ENCODE assay signal across 10 cellular contexts in the genomic region with DNA sequence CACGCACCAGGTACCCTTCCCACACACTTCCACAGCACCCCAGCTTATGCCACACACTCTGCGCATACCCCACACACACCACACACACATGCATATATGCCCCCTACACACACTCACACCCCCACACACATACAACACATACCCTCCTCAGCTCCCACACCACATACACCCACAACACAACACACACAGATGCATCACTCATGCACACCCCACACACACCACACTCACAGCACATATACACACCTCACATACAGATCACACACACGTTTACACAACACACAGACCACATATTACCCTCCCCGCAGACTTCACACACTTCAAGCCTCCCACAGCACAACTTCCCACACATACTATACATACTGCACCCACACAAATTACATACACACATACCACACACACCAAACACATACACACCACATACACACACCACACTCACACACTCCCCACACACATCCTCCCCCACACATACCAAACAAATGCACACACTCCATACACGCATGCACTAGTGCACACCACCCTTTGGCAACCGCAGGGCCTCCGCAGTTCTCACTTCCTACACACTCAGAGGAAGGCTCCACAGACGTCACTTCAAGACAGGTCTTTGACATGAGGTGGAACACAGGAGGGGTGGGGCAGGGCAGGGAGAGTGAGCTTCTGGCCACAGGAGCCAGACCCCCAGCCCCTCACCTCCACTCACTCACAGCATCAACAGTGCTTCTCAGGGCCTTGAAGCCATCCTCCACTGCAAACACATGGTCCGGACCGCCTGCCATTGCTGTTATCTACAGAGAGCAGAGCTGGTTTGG. TPM values are rescaled to one million over a fixed set of nuclear protein-coding genes. Genes with fewer than 3 reads are reported as not detected.
DNase-seq lines count a peak whose midpoint lies in the region; ATAC-seq and TF ChIP-seq lines count a peak whose summit lies in the region.
"Had no signal": no experiment of that assay in that cellular context is flagged by ENCODE, and none has a peak within 500 bp of the region (broad histone marks: within the 10 kb centered on the region; RNA-seq: fewer than 3 reads in every experiment).

No MANE protein-coding gene starts in this region.

- no peaks in the 10 kb centered on the region for H3K9me2 ChIP-seq in MM.1S (replicated peaks; ENCODE audit: insufficient read depth, low read length)

- no peak overlapping the region for H3K27ac Mint-ChIP-seq in activated T-helper 1 cell treated with anti-CD3 and anti-CD28 coated beads, Interleukin-12 subunit alpha, Interleukin-12 subunit beta, Interleukin-2, Interleukin-4 antibody, amounts not matched to agents 30 ng/mL and 10 ng/mL and 1 ng/mL, durations not matched to agents 14 hours and 24 hours and 36 hours
- H3K27ac Mint-ChIP-seq in WTC11 (no peak overlapping the region), neural progenitor cell (no peak overlapping the region)

- no peak overlapping the region for H2AFZ ChIP-seq in MM.1S (ENCODE audit: low read length)
- no peak overlapping the region for H2AFZ ChIP-seq in neural progenitor cell (replicated peaks)

- H3K27me3 Mint-ChIP-seq in activated T-helper 1 cell treated with anti-CD3 and anti-CD28 coated beads, Interleukin-12 subunit alpha, Interleukin-12 subunit beta, Interleukin-2, Interleukin-4 antibody, amounts not matched to agents 30 ng/mL and 10 ng/mL and 1 ng/mL, durations not matched to agents 14 hours and 24 hours and 36 hours (ENCODE audit: insufficient read depth), result no peaks in the 10 kb centered on the region
- H3K27me3 Mint-ChIP-seq in WTC11 (ENCODE audit: low read depth) (no peaks in the 10 kb centered on the region), neural progenitor cell (ENCODE audit: insufficient read depth, low read depth) (peaks cover 6% of the 10 kb centered on the region)

- TF ChIP-seq CTCF in MM.1S (IDR thresholded peaks at IDR 0.05; ENCODE audit: low read length) (no peak), WTC11 (IDR thresholded peaks at IDR 0.05) (no peak), psoas muscle (IDR thresholded peaks at IDR 0.05) (no peak), neural progenitor cell (IDR thresholded peaks at IDR 0.05) (no peak)

- H3K4me3 Mint-ChIP-seq in activated T-helper 1 cell treated with anti-CD3 and anti-CD28 coated beads, Interleukin-12 subunit alpha, Interleukin-12 subunit beta, Interleukin-2, Interleukin-4 antibody, amounts not matched to agents 30 ng/mL and 10 ng/mL and 1 ng/mL, durations not matched to agents 14 hours and 24 hours and 36 hours, result no peak overlapping the region
- H3K4me3 Mint-ChIP-seq in WTC11 (no peak overlapping the region), neural progenitor cell (no peak overlapping the region)

- H3K4me1 Mint-ChIP-seq in activated T-helper 1 cell treated with anti-CD3 and anti-CD28 coated beads, Interleukin-12 subunit alpha, Interleukin-12 subunit beta, Interleukin-2, Interleukin-4 antibody, amounts not matched to agents 30 ng/mL and 10 ng/mL and 1 ng/mL, durations not matched to agents 14 hours and 24 hours and 36 hours (ENCODE audit: low read depth), result peaks cover 26% of the 10 kb centered on the region
- H3K4me1 Mint-ChIP-seq in WTC11, result no peaks in the 10 kb centered on the region
- H3K4me1 Mint-ChIP-seq in neural progenitor cell, result peaks cover 2% of the 10 kb centered on the region

- H3K9ac ChIP-seq in MM.1S (ENCODE audit: low read length) (no peak overlapping the region), neural progenitor cell (no peak overlapping the region)

- H3F3A ChIP-seq in MM.1S (ENCODE audit: insufficient read depth, low read length) (no peaks in the 10 kb centered on the region), neural progenitor cell (ENCODE audit: low read depth) (no peaks in the 10 kb centered on the region)

- intact Hi-C loops in activated T-helper 1 cell treated with anti-CD3 and anti-CD28 coated beads, Interleukin-12 subunit alpha, Interleukin-12 subunit beta, Interleukin-2, Interleukin-4 antibody, amounts not matched to agents 30 ng/mL and 10 ng/mL and 1 ng/mL, durations not matched to agents 14 hours and 24 hours and 36 hours (cut with micrococcal nuclease), result loop anchor here (1.0 to 5.0 kb wide), 2 partner anchors 16 to 246 kb away; no protein-coding TSS in a partner anchor
- intact Hi-C loops in psoas muscle (cut with DNase I), result no loop called here

- H3K4me2 ChIP-seq in MM.1S (ENCODE audit: low read depth, low read length) (no peak overlapping the region), neural progenitor cell (no peak overlapping the region)

- H3K79me2 ChIP-seq in MM.1S (ENCODE audit: low read length) (no peaks in the 10 kb centered on the region), neural progenitor cell (ENCODE audit: low read depth) (no peaks in the 10 kb centered on the region)

- H3K27me3 ChIP-seq in MM.1S (replicated peaks; ENCODE audit: insufficient read depth, low read length) (no peaks in the 10 kb centered on the region), psoas muscle (ENCODE audit: insufficient read depth in 3 of 3, low read length in 2 of 3) (no peaks in the 10 kb centered on the region), neural progenitor cell (no peaks in the 10 kb centered on the region)

- DNase-seq in GM19240 (ENCODE audit: insufficient read length, low spot score) (peak; percentile 39), MM.1S (no peak), WTC11 (ENCODE audit: low spot score) (no peak), psoas muscle (no peak), neural progenitor cell (ENCODE audit: low spot score) (no peak)
- DNase-seq in activated T-helper 1 cell treated with anti-CD3 and anti-CD28 coated beads, Interleukin-12 subunit alpha, Interleukin-12 subunit beta, Interleukin-2, Interleukin-4 antibody, amounts not matched to agents 30 ng/mL and 10 ng/mL and 1 ng/mL, durations not matched to agents 14 hours and 24 hours and 36 hours (ENCODE audit: low spot score), result peak; percentile 34
- peak in 2 of 3 experiments; percentile 32 to 43 for DNase-seq in stimulated activated CD4-positive, alpha-beta T cell treated with anti-CD3 and anti-CD28 coated beads, TNF-alpha, amount 100 ng/mL, for 4 hours (ENCODE audit: low read depth in 3 of 3)
- DNase-seq: posterior cingulate gyrus, Right ventricle myocardium superior had no signal

- no peaks in the 10 kb centered on the region for H3K4me1 ChIP-seq in MM.1S (ENCODE audit: low read length)
- no peaks in the 10 kb centered on the region for H3K4me1 ChIP-seq in psoas muscle
- no peaks in the 10 kb centered on the region for H3K4me1 ChIP-seq in neural progenitor cell

- POLR2A ChIA-PET in WTC11 (lab: Charles Lee), result no interaction called here

- no peaks in the 10 kb centered on the region for H3K9me3 ChIP-seq in MM.1S (replicated peaks; ENCODE audit: insufficient read depth, low read length)
- H3K9me3 ChIP-seq in psoas muscle, result no peaks in the 10 kb centered on the region
- no peaks in the 10 kb centered on the region for H3K9me3 ChIP-seq in neural progenitor cell (ENCODE audit: low read depth)

- peaks cover 5% of the 10 kb centered on the region for H3K36me3 Mint-ChIP-seq in activated T-helper 1 cell treated with anti-CD3 and anti-CD28 coated beads, Interleukin-12 subunit alpha, Interleukin-12 subunit beta, Interleukin-2, Interleukin-4 antibody, amounts not matched to agents 30 ng/mL and 10 ng/mL and 1 ng/mL, durations not matched to agents 14 hours and 24 hours and 36 hours (ENCODE audit: low read depth)
- H3K36me3 Mint-ChIP-seq in WTC11 (no peaks in the 10 kb centered on the region), neural progenitor cell (no peaks in the 10 kb centered on the region)

- 62 to 85% (median 65%) methylated on average over 9 to 10 of the region's 10 CpGs for WGBS in psoas muscle, 3 donors

- no peaks in the 10 kb centered on the region for H3K9me3 Mint-ChIP-seq in activated T-helper 1 cell treated with anti-CD3 and anti-CD28 coated beads, Interleukin-12 subunit alpha, Interleukin-12 subunit beta, Interleukin-2, Interleukin-4 antibody, amounts not matched to agents 30 ng/mL and 10 ng/mL and 1 ng/mL, durations not matched to agents 14 hours and 24 hours and 36 hours
- H3K9me3 Mint-ChIP-seq in WTC11 (no peaks in the 10 kb centered on the region), neural progenitor cell (no peaks in the 10 kb centered on the region)

- CTCF ChIA-PET in WTC11 (lab: Charles Lee), result no interaction called here

- H3K27ac ChIP-seq in MM.1S (ENCODE audit: low read length) (no peak overlapping the region), psoas muscle (no peak overlapping the region), neural progenitor cell (no peak overlapping the region)

- H3K4me3 ChIP-seq in MM.1S (ENCODE audit: low read length) (no peak overlapping the region), psoas muscle (no peak overlapping the region), neural progenitor cell (no peak overlapping the region)

- peak; percentile 92 for ATAC-seq in HG03457 (IDR thresholded peaks at IDR 0.05; ENCODE audit: unreplicated experiment)
- no peak for ATAC-seq in WTC11
- no peak for ATAC-seq in psoas muscle

- no peaks in the 10 kb centered on the region for H3K36me3 ChIP-seq in MM.1S (replicated peaks; ENCODE audit: insufficient read depth, low read length)
- H3K36me3 ChIP-seq in psoas muscle (ENCODE audit: insufficient read depth in 1 of 2, low read depth in 1 of 2), result no peaks in the 10 kb centered on the region
- H3K36me3 ChIP-seq in neural progenitor cell, result no peaks in the 10 kb centered on the region

- H4K20me1 ChIP-seq in MM.1S (ENCODE audit: insufficient read depth, low read length), result no peaks in the 10 kb centered on the region
- H4K20me1 ChIP-seq in neural progenitor cell (ENCODE audit: low read depth), result no peaks in the 10 kb centered on the region

TF ChIP-seq in WTC11, 78 proteins besides CTCF, POLR2A, EP300 and RAD21 (continues in another document):
- TF ChIP-seq, protein P1, sequence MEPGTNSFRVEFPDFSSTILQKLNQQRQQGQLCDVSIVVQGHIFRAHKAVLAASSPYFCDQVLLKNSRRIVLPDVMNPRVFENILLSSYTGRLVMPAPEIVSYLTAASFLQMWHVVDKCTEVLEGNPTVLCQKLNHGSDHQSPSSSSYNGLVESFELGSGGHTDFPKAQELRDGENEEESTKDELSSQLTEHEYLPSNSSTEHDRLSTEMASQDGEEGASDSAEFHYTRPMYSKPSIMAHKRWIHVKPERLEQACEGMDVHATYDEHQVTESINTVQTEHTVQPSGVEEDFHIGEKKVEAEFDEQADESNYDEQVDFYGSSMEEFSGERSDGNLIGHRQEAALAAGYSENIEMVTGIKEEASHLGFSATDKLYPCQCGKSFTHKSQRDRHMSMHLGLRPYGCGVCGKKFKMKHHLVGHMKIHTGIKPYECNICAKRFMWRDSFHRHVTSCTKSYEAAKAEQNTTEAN (CRISPR knock-in tag; IDR thresholded peaks at IDR 0.05), result no peak

RNA-seq across cellular contexts. Expression of gene ANTXRL, which starts 18.5 kb away (rescaled TPM):
- total RNA-seq in activated T-helper 1 cell treated with anti-CD3 and anti-CD28 coated beads, Interleukin-12 subunit alpha, Interleukin-12 subunit beta, Interleukin-2, Interleukin-4 antibody, amounts not matched to agents 30 ng/mL and 10 ng/mL and 1 ng/mL, durations not matched to agents 14 hours and 24 hours and 36 hours, result not detected in 2 replicates
- not detected in 3 replicates for total RNA-seq in WTC11 (2021)
- total RNA-seq in psoas muscle, result not detected
- polyA plus RNA-seq in psoas muscle, result under 1 TPM in 1 of 3 donors, not detected in 2; 0.06 TPM
- not detected in 2 replicates for total RNA-seq in neural progenitor cell (ENCODE audit: low replicate concordance)
- total RNA-seq: Right ventricle myocardium superior had no signal

Comparison
In these comparisons a context has a peak if more than half of its experiments do, and no peak if none do; other contexts are left out.
1. DNase-seq: peak in GM19240 (single experiment), activated T-helper 1 cell treated with anti-CD3 and anti-CD28 coated beads, Interleukin-12 subunit alpha, Interleukin-12 subunit beta, Interleukin-2, Interleukin-4 antibody, amounts not matched to agents 30 ng/mL and 10 ng/mL and 1 ng/mL, durations not matched to agents 14 hours and 24 hours and 36 hours (single experiment) and stimulated activated CD4-positive, alpha-beta T cell treated with anti-CD3 and anti-CD28 coated beads, TNF-alpha, amount 100 ng/mL, for 4 hours (2 of 3); none in MM.1S (single experiment), WTC11 (single experiment), psoas muscle (0 of 2) and neural progenitor cell (single experiment).